9 cellular contexts compared by ENCODE assay signal in genomic region chr4:2241003-2241402, GRCh38.
DNase-seq lines count a peak whose midpoint lies in the region; ATAC-seq and TF ChIP-seq lines count a peak whose summit lies in the region.
"Had no signal": no experiment of that assay in that cellular context is flagged by ENCODE, and none has a peak within 500 bp of the region (broad histone marks: within the 10 kb centered on the region; RNA-seq: fewer than 3 reads in every experiment).

No MANE protein-coding gene starts in this region.

- no peaks in the 10 kb centered on the region for H3K27me3 ChIP-seq in BLaER1 treated with 17β-estradiol and CSF1 and Interleukin-3, amounts not matched to agents 10 nM and 100 nM
- no peaks in the 10 kb centered on the region for H3K27me3 ChIP-seq in Loucy (ENCODE audit: insufficient read depth, low read length, poor library complexity, severe bottlenecking)

- peak overlapping the region; percentile 48 to 86 (median 78); a peak in 21 of 22 replicates for H3K27ac ChIP-seq in BLaER1 treated with 17β-estradiol and CSF1 and Interleukin-3, amounts not matched to agents 10 nM and 100 nM
- peak overlapping the region in 1 of 2 donors; percentile 76 for H3K27ac ChIP-seq in coronary artery

- no peaks in the 10 kb centered on the region for H3K9me2 ChIP-seq in Loucy (replicated peaks; ENCODE audit: low read depth, low read length)

- TF ChIP-seq CTCF in Loucy (conservative IDR thresholded peaks at IDR 0.05; ENCODE audit: low read length) (no peak), coronary artery (IDR thresholded peaks at IDR 0.05) (no peak), nephron (IDR thresholded peaks at IDR 0.05; ENCODE audit: unreplicated experiment in 3 of 3) (peak in 1 of 3 experiments; percentile 2)

- H3K4me2 ChIP-seq in BLaER1 treated with 17β-estradiol and CSF1 and Interleukin-3, amounts not matched to agents 10 nM and 100 nM, result peak overlapping the region; percentile 77 to 96 (median 89)
- H3K4me2 ChIP-seq in Loucy (ENCODE audit: low read depth, low read length, poor library complexity, severe bottlenecking), result peak overlapping the region; percentile 92

- peaks cover 64 to 76% (median 71%) of the 10 kb centered on the region in 10 experiments for H3K4me1 ChIP-seq in BLaER1 treated with 17β-estradiol and CSF1 and Interleukin-3, amounts not matched to agents 10 nM and 100 nM
- H3K4me1 ChIP-seq in Loucy (ENCODE audit: insufficient read depth, low read length, poor library complexity, severe bottlenecking), result peaks cover 73% of the 10 kb centered on the region

- H3F3A ChIP-seq in Loucy (ENCODE audit: low read depth), result 0 out of 2 replicates have a peak, but pooled peaks cover 3% of the 10 kb centered on the region

- peaks cover 51% of the 10 kb centered on the region for H3K4me1 Mint-ChIP-seq in nephron

- peaks cover 10% of the 10 kb centered on the region for H3K36me3 Mint-ChIP-seq in nephron (ENCODE audit: low read depth)

- H3K9ac ChIP-seq in BLaER1 treated with 17β-estradiol and CSF1 and Interleukin-3, amounts not matched to agents 10 nM and 100 nM, result peak overlapping the region; percentile 81 to 92 (median 87)
- H3K9ac ChIP-seq in Loucy (ENCODE audit: low read depth, low read length, poor library complexity, severe bottlenecking), result peak overlapping the region; percentile 83

- peaks cover 27 to 59% (median 53%) of the 10 kb centered on the region in 11 experiments; a peak in 20 of 22 replicates for H4K20me1 ChIP-seq in BLaER1 treated with 17β-estradiol and CSF1 and Interleukin-3, amounts not matched to agents 10 nM and 100 nM
- peaks cover 55% of the 10 kb centered on the region for H4K20me1 ChIP-seq in Loucy (ENCODE audit: insufficient read depth, low read length, poor library complexity, severe bottlenecking)

- ATAC-seq in HG03095 (IDR thresholded peaks at IDR 0.05; ENCODE audit: unreplicated experiment) (no peak), HG03159 (IDR thresholded peaks at IDR 0.05; ENCODE audit: unreplicated experiment) (no peak), GM21381 (IDR thresholded peaks at IDR 0.05; ENCODE audit: unreplicated experiment) (no peak)

- H3K79me2 ChIP-seq in Loucy (ENCODE audit: insufficient read depth, low read length), result peaks cover 57% of the 10 kb centered on the region

- H3K4me3 ChIP-seq in BLaER1 treated with 17β-estradiol and CSF1 and Interleukin-3, amounts not matched to agents 10 nM and 100 nM, result peak overlapping the region; percentile 81 to 98 (median 87)
- H3K4me3 ChIP-seq in Loucy (ENCODE audit: low read length, poor library complexity, severe bottlenecking), result peak overlapping the region; percentile 89
- H3K4me3 ChIP-seq in coronary artery, result peak overlapping the region; percentile 95

- peak overlapping the region; percentile 88 to 92 (median 89) for H3K4me3 Mint-ChIP-seq in nephron

- H3K9me3 ChIP-seq in BLaER1 treated with 17β-estradiol and CSF1 and Interleukin-3, amounts not matched to agents 10 nM and 100 nM (replicated peaks in 1 of 11), result no peaks in the 10 kb centered on the region
- no peaks in the 10 kb centered on the region for H3K9me3 ChIP-seq in Loucy (ENCODE audit: insufficient read depth, low read depth, low read length)

- H3K9me3 Mint-ChIP-seq in nephron, result no peaks in the 10 kb centered on the region

- H3K27ac Mint-ChIP-seq in nephron, result peak overlapping the region in 2 of 3 experiments; percentile 1 to 52

- DNase-seq in coronary artery (ENCODE audit: low spot score) (no peak), GOT3 (lab: John Stamatoyannopoulos, UW) (no peak)
- DNase-seq: activated CD8-positive, alpha-beta memory T cell treated with anti-CD3 and anti-CD28 coated beads, Interleukin-2, amount 50 U/mL, for 48 hours had no signal

- H2AFZ ChIP-seq in Loucy (ENCODE audit: low read length), result no peak overlapping the region

- peaks cover 15 to 41% (median 24%) of the 10 kb centered on the region in 11 experiments for H3K36me3 ChIP-seq in BLaER1 treated with 17β-estradiol and CSF1 and Interleukin-3, amounts not matched to agents 10 nM and 100 nM
- no peaks in the 10 kb centered on the region for H3K36me3 ChIP-seq in Loucy (ENCODE audit: insufficient read depth, low read length)

- H3K27me3 Mint-ChIP-seq in nephron (ENCODE audit: low read depth), result no peaks in the 10 kb centered on the region
